ENCODE assay signal across 8 cellular contexts in the genomic region with DNA sequence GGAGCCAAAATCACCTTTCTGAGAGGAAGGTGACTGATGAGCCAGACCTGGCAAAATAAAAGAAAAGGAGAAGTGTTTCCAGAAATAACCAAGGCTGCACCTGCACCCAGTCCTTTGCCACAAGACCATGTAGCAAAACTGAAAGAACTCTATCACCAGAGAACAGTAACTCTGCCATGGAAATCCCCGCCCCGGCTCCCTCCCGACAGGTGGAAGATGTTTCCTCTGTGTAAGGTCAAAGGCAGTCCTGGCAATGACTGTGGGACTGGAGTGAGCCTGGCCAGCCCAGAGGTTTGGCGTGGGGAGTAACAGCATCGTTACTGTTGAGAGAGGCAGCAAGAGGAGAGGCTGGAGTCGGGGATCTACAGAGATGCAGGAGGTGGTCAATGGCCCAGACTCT. TPM values are rescaled to one million over a fixed set of nuclear protein-coding genes. Genes with fewer than 3 reads are reported as not detected.
DNase-seq lines count a peak whose midpoint lies in the region; ATAC-seq and TF ChIP-seq lines count a peak whose summit lies in the region.

No MANE protein-coding gene starts in this region.

- H3K27me3 ChIP-seq in mesendoderm (ENCODE audit: insufficient read depth, low read length, poor library complexity) = no peaks in the 10 kb centered on the region

- no peak overlapping the region for H3K4ac ChIP-seq in mesendoderm (ENCODE audit: low read depth, low read length)

- no peak overlapping the region for H2BK15ac ChIP-seq in mesendoderm (replicated peaks; ENCODE audit: low read depth)

- H3K4me3 Mint-ChIP-seq in neural crest cell = no peak overlapping the region

- H4K8ac ChIP-seq in mesendoderm (ENCODE audit: low read depth, low read length) = no peak overlapping the region

- H3K27ac ChIP-seq in mesendoderm (ENCODE audit: low read depth, low read length) = no peak overlapping the region

- H3K36me3 Mint-ChIP-seq in neural crest cell (ENCODE audit: low read depth) = no peaks in the 10 kb centered on the region

- H3K27me3 Mint-ChIP-seq in neural crest cell (ENCODE audit: low read depth) = no peaks in the 10 kb centered on the region

- peaks cover 53% of the 10 kb centered on the region for H3K4me1 Mint-ChIP-seq in neural crest cell

- H4K5ac ChIP-seq in mesendoderm (ENCODE audit: low read length) = no peak overlapping the region

- ATAC-seq in GM18909 (IDR thresholded peaks at IDR 0.05; ENCODE audit: poor library complexity, unreplicated experiment) = peak; percentile 78
- peak; percentile 79 for ATAC-seq in GM21737 (IDR thresholded peaks at IDR 0.05; ENCODE audit: unreplicated experiment)

- no peak overlapping the region for H3K23ac ChIP-seq in mesendoderm (ENCODE audit: low read length)

- H2AK5ac ChIP-seq in mesendoderm (ENCODE audit: low read length) = no peak overlapping the region

- H2BK5ac ChIP-seq in mesendoderm (ENCODE audit: low read length) = no peak overlapping the region

- H3K4me3 ChIP-seq in Jurkat, Clone E6-1 (ENCODE audit: low read length) = peak overlapping the region; percentile 28
- no peak overlapping the region for H3K4me3 ChIP-seq in mesendoderm (ENCODE audit: low read length)

- no peak overlapping the region for H3K56ac ChIP-seq in mesendoderm (ENCODE audit: low read length)

- H3K4me2 ChIP-seq in mesendoderm (ENCODE audit: low read length) = no peak overlapping the region

- H3K4me1 ChIP-seq in mesendoderm (ENCODE audit: control insufficient read depth, low read depth, low read length) = peaks cover 6% of the 10 kb centered on the region

- H2BK120ac ChIP-seq in mesendoderm (ENCODE audit: low read depth, low read length) = no peak overlapping the region

- peaks cover 14% of the 10 kb centered on the region for H3K79me1 ChIP-seq in mesendoderm (ENCODE audit: low read length)

- H3K79me2 ChIP-seq in mesendoderm (ENCODE audit: control insufficient read depth, insufficient read depth, low read length) = no peaks in the 10 kb centered on the region

- DNase-seq in Jurkat, Clone E6-1 (ENCODE audit: low read depth, low spot score) = no peak
- DNase-seq in neural crest cell (ENCODE audit: low read depth, low spot score) (no peak), NOMO-1 treated with dmso at 0.1 percent for 144 hours (lab: John Stamatoyannopoulos, UW; ENCODE audit: unreplicated experiment) (no peak), EL (no peak), mesendoderm (no peak), NCI-H1417 (lab: John Stamatoyannopoulos, UW) (no peak)

- H3K9me3 Mint-ChIP-seq in neural crest cell = no peaks in the 10 kb centered on the region

- TF ChIP-seq CTCF in neural crest cell (conservative IDR thresholded peaks at IDR 0.05) = no peak

- peak overlapping the region; percentile 75 for H3K27ac Mint-ChIP-seq in neural crest cell (ENCODE audit: unreplicated experiment)

- no peaks in the 10 kb centered on the region for H3K36me3 ChIP-seq in mesendoderm (ENCODE audit: control insufficient read depth, insufficient read depth, low read length)

- H3K9ac ChIP-seq in mesendoderm (ENCODE audit: low read length) = no peak overlapping the region

- H3K18ac ChIP-seq in mesendoderm (ENCODE audit: low read length) = no peak overlapping the region

- WGBS in mesendoderm (ENCODE audit: extremely low coverage, insufficient coverage, low lambda C conversion rate) = no CpG with 5 or more reads among the region's 6 CpGs

RNA-seq across cellular contexts. Expression of gene SPRED2, which starts 42.3 kb away (rescaled TPM):
- polyA plus RNA-seq in Jurkat, Clone E6-1 (2012; ENCODE audit: insufficient read depth, insufficient read length) = 18.3 TPM
- total RNA-seq in neural crest cell = 55.4 and 55.8 TPM in 2 replicates
- polyA plus RNA-seq in mesendoderm (2013, experiment 1 of 2) = 14.8 TPM
- 14.5 TPM for polyA plus RNA-seq in mesendoderm (2013, experiment 2 of 2)
